ENCODE assay signal across 8 cellular contexts in genomic region chr6:31827286-31828079, GRCh38.
A peak's percentile ranks its signal among the peaks of the same experiment; 100 is the strongest.
DNase-seq lines count a peak whose midpoint lies in the region; TF ChIP-seq lines count a peak whose summit lies in the region.

TSS of gene HSPA1B (plus strand) at chr6:31827738. CDS start at chr6:31827951, 213 bp downstream.

- no peaks in the 10 kb centered on the region for H3K9me3 ChIP-seq in SK-N-MC (ENCODE audit: low read depth, low read length)

- CTCF ChIA-PET in HEK293T (lab: Yijun Ruan, JAX) = interaction anchor here (1.3 kb wide), 2 partner anchors 21 to 97 kb away, joined by 4 to 5 read pairs; partner anchors contain the start of gene LSM2

- POLR2A ChIA-PET in HEK293T (lab: Yijun Ruan, JAX) = interaction anchor here (0.6 to 2.4 kb wide), 47 partner anchors 9 to 1442 kb away, joined by 3 to 104 read pairs (median 4); partner anchors contain the start of genes ABHD16A, BAG6, CLIC1 and DDX39B

- H3K4me3 ChIP-seq in SK-N-MC = peak within 1 kb of the TSS; percentile 88

- H3K36me3 ChIP-seq in SK-N-MC (ENCODE audit: insufficient read depth, low read length) = no peaks in the 10 kb centered on the region

- H3K27ac ChIP-seq in SK-N-MC = peak within 1 kb of the TSS; percentile 98

- peak within 1 kb of the TSS; percentile 87 for H3K9ac ChIP-seq in SK-N-MC (ENCODE audit: insufficient read length)

- DNase-seq in GM03348 (ENCODE audit: low spot score) (peak; percentile 96), HEK293T (ENCODE audit: extremely low spot score) (peak; percentile 89), MV-4-11 (lab: John Stamatoyannopoulos, UW) (peak; percentile 99), SK-N-MC (ENCODE audit: low read depth, low spot score) (peak; percentile 96), germinal center (ENCODE audit: low spot score) (peak; percentile 91), non-pigmented ciliary epithelial cell (ENCODE audit: low read depth) (peak; percentile 99), superior temporal gyrus (ENCODE audit: extremely low spot score) (peak; percentile 99)
- DNase-seq in activated naive CD4-positive, alpha-beta T cell treated with anti-CD3 and anti-CD28 coated beads, Interleukin-2, amount 50 U/mL, for 16 hours = peak; percentile 88

TF ChIP-seq in HEK293T, 16 proteins besides CTCF, POLR2A, EP300 and RAD21:
- TF ChIP-seq FOXK2 (IDR thresholded peaks at IDR 0.05) (no peak), BHLHE40 (IDR thresholded peaks at IDR 0.05; ENCODE audit: borderline replicate concordance) (no peak), NFRKB (IDR thresholded peaks at IDR 0.05) (no peak), TARDBP (IDR thresholded peaks at IDR 0.05) (no peak), ARNT (IDR thresholded peaks at IDR 0.05) (no peak), HDGF (IDR thresholded peaks at IDR 0.05; ENCODE audit: borderline replicate concordance) (peak; percentile 86; the same call in 1 of the 2 replicates), ZNF384 (IDR thresholded peaks at IDR 0.05) (no peak), SP1 (IDR thresholded peaks at IDR 0.05) (no peak), PKNOX1 (IDR thresholded peaks at IDR 0.05) (peak; percentile 99), L3MBTL2 (conservative IDR thresholded peaks at IDR 0.05) (no peak), FOXA1 (IDR thresholded peaks at IDR 0.05) (no peak), ELF4 (IDR thresholded peaks at IDR 0.05) (peak; percentile 91), LEF1 (IDR thresholded peaks at IDR 0.05; ENCODE audit: borderline replicate concordance) (no peak), CTBP1 (IDR thresholded peaks at IDR 0.05; ENCODE audit: borderline replicate concordance) (no peak), SUZ12 (IDR thresholded peaks at IDR 0.05) (no peak), FOXM1 (IDR thresholded peaks at IDR 0.05; ENCODE audit: borderline replicate concordance) (no peak)

Comparison
In these comparisons a context has a peak if more than half of its experiments do, and no peak if none do; other contexts are left out.
1. Peak in every context shown above with its lines: DNase-seq, H3K4me3 ChIP-seq and H3K27ac ChIP-seq.